Comparison of ENCODE assay signal across 1 cellular context in genomic region chr11:118252688-118253087, GRCh38.
TF ChIP-seq lines count a peak whose summit lies in the region.

No MANE protein-coding gene starts in this region.

TF ChIP-seq in WTC11, 78 proteins besides CTCF, POLR2A, EP300 and RAD21 (continued from another document):
- TF ChIP-seq HMGXB4 (CRISPR knock-in tag; IDR thresholded peaks at IDR 0.05), result no peak
- TF ChIP-seq IRF1 (CRISPR knock-in tag; IDR thresholded peaks at IDR 0.05), result no peak
